In genomic region chr10:88271736-88272135, GRCh38 we compare ENCODE assay signal across 8 cellular contexts.
DNase-seq lines count a peak whose midpoint lies in the region; ATAC-seq and TF ChIP-seq lines count a peak whose summit lies in the region.

No MANE protein-coding gene starts in this region.

- peaks cover 5% of the 10 kb centered on the region for H3K27me3 Mint-ChIP-seq in CD4-positive, CD25-positive, alpha-beta regulatory T cell
- peaks cover 3% of the 10 kb centered on the region for H3K27me3 Mint-ChIP-seq in activated naive CD8-positive, alpha-beta T cell treated with anti-CD3 and anti-CD28 coated beads, Interleukin-2, amount 50 U/mL, for 24 hours

- peak overlapping the region; percentile 31 for H3K27ac ChIP-seq in CD4-positive, CD25-positive, alpha-beta regulatory T cell (ENCODE audit: insufficient read depth, low read length, poor library complexity, severe bottlenecking)
- H3K27ac ChIP-seq in gastrocnemius medialis, result peak overlapping the region in 1 of 4 donors; percentile 47

- H3K9me3 ChIP-seq in CD4-positive, CD25-positive, alpha-beta regulatory T cell (ENCODE audit: control insufficient read depth in 2 of 2, low read length in 2 of 2), result no peaks in the 10 kb centered on the region
- no peaks in the 10 kb centered on the region for H3K9me3 ChIP-seq in gastrocnemius medialis

- peak overlapping the region; percentile 42 to 70 (median 54) for H3K4me3 Mint-ChIP-seq in CD4-positive, CD25-positive, alpha-beta regulatory T cell
- H3K4me3 Mint-ChIP-seq in activated naive CD8-positive, alpha-beta T cell treated with anti-CD3 and anti-CD28 coated beads, Interleukin-2, amount 50 U/mL, for 24 hours, result peak overlapping the region; percentile 43

- peak in 1 of 2 donors; percentile 26 for ATAC-seq in CD4-positive, CD25-positive, alpha-beta regulatory T cell (ENCODE audit: low read depth in 2 of 2)
- ATAC-seq in GM19463 (IDR thresholded peaks at IDR 0.05; ENCODE audit: unreplicated experiment), result peak; percentile 13
- ATAC-seq in HG03520 (IDR thresholded peaks at IDR 0.05; ENCODE audit: unreplicated experiment), result peak; percentile 18
- peak; percentile 45 for ATAC-seq in activated naive CD8-positive, alpha-beta T cell treated with anti-CD3 and anti-CD28 coated beads, Interleukin-2, amount 50 U/mL, for 24 hours
- peak; percentile 40 to 68 for ATAC-seq in gastrocnemius medialis

- intact Hi-C loops in gastrocnemius medialis (cut with DNase I; ENCODE audit: low total_unique reads), result no loop called here

- in situ Hi-C loops in gastrocnemius medialis (cut with MboI; ENCODE audit: low sequenced_read_pairs in 4 of 4), result loop anchor here in 1 of 4 donors (25.0 kb wide), 1 partner anchor 409 kb away; the partner anchor contains the start of genes KLLN and PTEN

- no peaks in the 10 kb centered on the region for H3K27me3 ChIP-seq in CD4-positive, CD25-positive, alpha-beta regulatory T cell (ENCODE audit: control insufficient read depth, insufficient read depth, low read length)
- no peaks in the 10 kb centered on the region for H3K27me3 ChIP-seq in gastrocnemius medialis

- H3K4me3 ChIP-seq in CD4-positive, CD25-positive, alpha-beta regulatory T cell (ENCODE audit: low read depth, low read length), result peak overlapping the region; percentile 72
- H3K4me3 ChIP-seq in gastrocnemius medialis, result no peak overlapping the region

- H3K9me3 Mint-ChIP-seq in CD4-positive, CD25-positive, alpha-beta regulatory T cell, result no peaks in the 10 kb centered on the region
- H3K9me3 Mint-ChIP-seq in activated naive CD8-positive, alpha-beta T cell treated with anti-CD3 and anti-CD28 coated beads, Interleukin-2, amount 50 U/mL, for 24 hours, result peaks cover 2% of the 10 kb centered on the region

- no peaks in the 10 kb centered on the region for H3K36me3 ChIP-seq in CD4-positive, CD25-positive, alpha-beta regulatory T cell (ENCODE audit: control insufficient read depth, insufficient read depth, low read length)
- H3K36me3 ChIP-seq in gastrocnemius medialis, result no peaks in the 10 kb centered on the region

- H3K4me1 Mint-ChIP-seq in CD4-positive, CD25-positive, alpha-beta regulatory T cell, result peaks cover 26 to 62% (median 30%) of the 10 kb centered on the region in 4 donors
- H3K4me1 Mint-ChIP-seq in activated naive CD8-positive, alpha-beta T cell treated with anti-CD3 and anti-CD28 coated beads, Interleukin-2, amount 50 U/mL, for 24 hours, result peaks cover 55% of the 10 kb centered on the region

- H3K27ac Mint-ChIP-seq in CD4-positive, CD25-positive, alpha-beta regulatory T cell, result peak overlapping the region; percentile 69 to 85 (median 79)
- H3K27ac Mint-ChIP-seq in activated naive CD8-positive, alpha-beta T cell treated with anti-CD3 and anti-CD28 coated beads, Interleukin-2, amount 50 U/mL, for 24 hours, result peak overlapping the region; percentile 75

- no peak for DNase-seq in CD4-positive, CD25-positive, alpha-beta regulatory T cell
- DNase-seq in activated naive CD8-positive, alpha-beta T cell treated with anti-CD3 and anti-CD28 coated beads, Interleukin-2, amount 50 U/mL, for 24 hours, result no peak
- no peak for DNase-seq in gastrocnemius medialis
- no peak for DNase-seq in DMS153 treated with DMSO at 0.1 percent for 48 hours (lab: John Stamatoyannopoulos, UW; ENCODE audit: unreplicated experiment)
- DNase-seq in NCI-H2081 treated with DMSO at 0.1 percent for 48 hours (lab: John Stamatoyannopoulos, UW), result no peak
- no peak for DNase-seq in ureter (ENCODE audit: low spot score)

- peaks cover 27% of the 10 kb centered on the region for H3K4me1 ChIP-seq in CD4-positive, CD25-positive, alpha-beta regulatory T cell (ENCODE audit: control insufficient read depth, insufficient read depth, low read length, poor library complexity, severe bottlenecking)
- H3K4me1 ChIP-seq in gastrocnemius medialis, result no peaks in the 10 kb centered on the region

- peaks cover 7% of the 10 kb centered on the region for H3K36me3 Mint-ChIP-seq in CD4-positive, CD25-positive, alpha-beta regulatory T cell
- H3K36me3 Mint-ChIP-seq in activated naive CD8-positive, alpha-beta T cell treated with anti-CD3 and anti-CD28 coated beads, Interleukin-2, amount 50 U/mL, for 24 hours (ENCODE audit: low read depth), result no peaks in the 10 kb centered on the region

- TF ChIP-seq CTCF in gastrocnemius medialis (IDR thresholded peaks at IDR 0.05 in 4 of 5, conservative IDR thresholded peaks at IDR 0.05 in 1 of 5), result no peak

- TF ChIP-seq POLR2A in gastrocnemius medialis (IDR thresholded peaks at IDR 0.05), result no peak
